Comparison of ENCODE assay signal across 1 cellular context in the genomic region with DNA sequence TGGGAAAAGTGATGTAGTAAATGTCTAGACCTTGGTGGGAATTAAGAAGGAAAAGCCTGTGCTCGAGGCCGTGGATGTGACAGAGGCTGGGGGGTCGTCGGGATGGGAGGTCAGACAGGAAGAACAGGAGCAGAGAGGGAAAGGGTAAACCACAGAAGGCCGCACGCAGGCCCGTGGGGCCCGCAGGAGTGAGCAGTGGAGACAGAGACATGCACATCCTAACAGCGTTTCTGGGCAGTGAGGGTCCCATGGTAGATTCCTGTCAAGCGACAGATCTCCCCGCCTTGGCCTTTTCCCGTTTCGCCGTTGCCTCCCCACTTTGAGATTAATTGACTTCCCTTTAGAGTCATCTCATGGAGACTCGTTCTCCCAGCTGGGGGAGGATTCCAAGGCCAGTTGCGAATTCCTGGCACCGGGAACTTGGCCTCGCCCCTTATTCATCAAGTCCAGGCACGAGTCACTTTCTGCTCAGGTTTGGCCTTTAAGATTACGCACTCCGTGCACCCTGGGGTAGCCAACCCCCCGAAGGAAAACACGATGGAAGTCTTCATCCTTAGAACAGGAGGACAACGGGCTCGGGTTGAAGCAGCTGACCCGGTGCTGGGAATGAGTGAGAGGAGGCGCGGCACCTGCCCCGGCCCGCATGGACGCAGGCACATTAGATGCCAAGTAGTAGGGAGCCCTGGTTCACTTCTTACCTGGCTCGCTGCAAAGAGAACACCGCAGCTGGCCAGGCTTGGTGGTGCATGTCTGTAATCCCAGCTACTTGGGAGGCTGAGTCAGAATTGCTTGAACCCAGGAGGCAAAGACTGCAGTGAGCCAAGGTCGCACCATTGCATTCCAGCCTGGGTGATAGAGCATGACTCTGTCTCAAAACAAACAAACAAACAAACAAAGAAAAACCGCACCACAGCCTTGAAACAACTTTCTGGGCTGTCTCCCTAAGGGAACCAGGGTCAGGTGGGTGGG.
TF ChIP-seq lines count a peak whose summit lies in the region.

No MANE protein-coding gene starts in this region.

TF ChIP-seq in GM23338, 12 proteins besides CTCF, POLR2A, EP300 and RAD21 (continued from another document):
- TF ChIP-seq REST (IDR thresholded peaks at IDR 0.05; ENCODE audit: unreplicated experiment) (no peak), POLR2AphosphoS5 (IDR thresholded peaks at IDR 0.05; ENCODE audit: low read depth) (no peak), EZH2phosphoT487 (IDR thresholded peaks at IDR 0.05; ENCODE audit: unreplicated experiment) (no peak), ZNF331 (CRISPR knock-in tag; IDR thresholded peaks at IDR 0.05; ENCODE audit: low read depth) (no peak), JUNB (IDR thresholded peaks at IDR 0.05; ENCODE audit: unreplicated experiment) (no peak), NANOG (IDR thresholded peaks at IDR 0.05; ENCODE audit: borderline replicate concordance) (no peak)
- TF ChIP-seq, protein P1, sequence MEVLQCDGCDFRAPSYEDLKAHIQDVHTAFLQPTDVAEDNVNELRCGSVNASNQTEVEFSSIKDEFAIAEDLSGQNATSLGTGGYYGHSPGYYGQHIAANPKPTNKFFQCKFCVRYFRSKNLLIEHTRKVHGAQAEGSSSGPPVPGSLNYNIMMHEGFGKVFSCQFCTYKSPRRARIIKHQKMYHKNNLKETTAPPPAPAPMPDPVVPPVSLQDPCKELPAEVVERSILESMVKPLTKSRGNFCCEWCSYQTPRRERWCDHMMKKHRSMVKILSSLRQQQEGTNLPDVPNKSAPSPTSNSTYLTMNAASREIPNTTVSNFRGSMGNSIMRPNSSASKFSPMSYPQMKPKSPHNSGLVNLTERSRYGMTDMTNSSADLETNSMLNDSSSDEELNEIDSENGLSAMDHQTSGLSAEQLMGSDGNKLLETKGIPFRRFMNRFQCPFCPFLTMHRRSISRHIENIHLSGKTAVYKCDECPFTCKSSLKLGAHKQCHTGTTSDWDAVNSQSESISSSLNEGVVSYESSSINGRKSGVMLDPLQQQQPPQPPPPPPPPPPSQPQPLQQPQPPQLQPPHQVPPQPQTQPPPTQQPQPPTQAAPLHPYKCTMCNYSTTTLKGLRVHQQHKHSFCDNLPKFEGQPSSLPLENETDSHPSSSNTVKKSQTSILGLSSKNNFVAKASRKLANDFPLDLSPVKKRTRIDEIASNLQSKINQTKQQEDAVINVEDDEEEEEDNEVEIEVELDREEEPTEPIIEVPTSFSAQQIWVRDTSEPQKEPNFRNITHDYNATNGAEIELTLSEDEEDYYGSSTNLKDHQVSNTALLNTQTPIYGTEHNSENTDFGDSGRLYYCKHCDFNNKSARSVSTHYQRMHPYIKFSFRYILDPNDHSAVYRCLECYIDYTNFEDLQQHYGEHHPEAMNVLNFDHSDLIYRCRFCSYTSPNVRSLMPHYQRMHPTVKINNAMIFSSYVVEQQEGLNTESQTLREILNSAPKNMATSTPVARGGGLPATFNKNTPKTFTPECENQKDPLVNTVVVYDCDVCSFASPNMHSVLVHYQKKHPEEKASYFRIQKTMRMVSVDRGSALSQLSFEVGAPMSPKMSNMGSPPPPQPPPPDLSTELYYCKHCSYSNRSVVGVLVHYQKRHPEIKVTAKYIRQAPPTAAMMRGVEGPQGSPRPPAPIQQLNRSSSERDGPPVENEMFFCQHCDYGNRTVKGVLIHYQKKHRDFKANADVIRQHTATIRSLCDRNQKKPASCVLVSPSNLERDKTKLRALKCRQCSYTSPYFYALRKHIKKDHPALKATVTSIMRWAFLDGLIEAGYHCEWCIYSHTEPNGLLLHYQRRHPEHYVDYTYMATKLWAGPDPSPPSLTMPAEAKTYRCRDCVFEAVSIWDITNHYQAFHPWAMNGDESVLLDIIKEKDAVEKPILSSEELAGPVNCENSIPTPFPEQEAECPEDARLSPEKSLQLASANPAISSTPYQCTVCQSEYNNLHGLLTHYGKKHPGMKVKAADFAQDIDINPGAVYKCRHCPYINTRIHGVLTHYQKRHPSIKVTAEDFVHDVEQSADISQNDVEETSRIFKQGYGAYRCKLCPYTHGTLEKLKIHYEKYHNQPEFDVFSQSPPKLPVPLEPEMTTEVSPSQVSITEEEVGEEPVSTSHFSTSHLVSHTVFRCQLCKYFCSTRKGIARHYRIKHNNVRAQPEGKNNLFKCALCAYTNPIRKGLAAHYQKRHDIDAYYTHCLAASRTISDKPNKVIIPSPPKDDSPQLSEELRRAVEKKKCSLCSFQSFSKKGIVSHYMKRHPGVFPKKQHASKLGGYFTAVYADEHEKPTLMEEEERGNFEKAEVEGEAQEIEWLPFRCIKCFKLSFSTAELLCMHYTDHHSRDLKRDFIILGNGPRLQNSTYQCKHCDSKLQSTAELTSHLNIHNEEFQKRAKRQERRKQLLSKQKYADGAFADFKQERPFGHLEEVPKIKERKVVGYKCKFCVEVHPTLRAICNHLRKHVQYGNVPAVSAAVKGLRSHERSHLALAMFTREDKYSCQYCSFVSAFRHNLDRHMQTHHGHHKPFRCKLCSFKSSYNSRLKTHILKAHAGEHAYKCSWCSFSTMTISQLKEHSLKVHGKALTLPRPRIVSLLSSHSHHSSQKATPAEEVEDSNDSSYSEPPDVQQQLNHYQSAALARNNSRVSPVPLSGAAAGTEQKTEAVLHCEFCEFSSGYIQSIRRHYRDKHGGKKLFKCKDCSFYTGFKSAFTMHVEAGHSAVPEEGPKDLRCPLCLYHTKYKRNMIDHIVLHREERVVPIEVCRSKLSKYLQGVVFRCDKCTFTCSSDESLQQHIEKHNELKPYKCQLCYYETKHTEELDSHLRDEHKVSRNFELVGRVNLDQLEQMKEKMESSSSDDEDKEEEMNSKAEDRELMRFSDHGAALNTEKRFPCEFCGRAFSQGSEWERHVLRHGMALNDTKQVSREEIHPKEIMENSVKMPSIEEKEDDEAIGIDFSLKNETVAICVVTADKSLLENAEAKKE (CRISPR knock-in tag; IDR thresholded peaks at IDR 0.05) = no peak
